In genomic region chr5:105684799-105685198, GRCh38 we compare ENCODE assay signal across 30 cellular contexts.
"Had no signal": no experiment of that assay in that cellular context is flagged by ENCODE, and none has a peak within 500 bp of the region (broad histone marks: within the 10 kb centered on the region; RNA-seq: fewer than 3 reads in every experiment).

No MANE protein-coding gene starts in this region.

- H3K9me3 Mint-ChIP-seq: neural progenitor cell, type B pancreatic cell had no signal

- H3K4me1 Mint-ChIP-seq: activated CD4-positive, alpha-beta T cell treated with anti-CD3 and anti-CD28 coated beads for 36 hours; immature natural killer cell; natural killer cell; stimulated activated effector memory CD8-positive, alpha-beta T cell treated with anti-CD3 and anti-CD28 coated beads, Interleukin-12 subunit alpha, Interleukin-12 subunit beta, amount 100 ng/mL, for 72 hours; stimulated activated naive CD8-positive, alpha-beta T cell treated with anti-CD3 and anti-CD28 coated beads, Interleukin-15, amount 100 ng/mL, for 72 hours had no signal

- H3K36me3 ChIP-seq: adrenal gland, ascending aorta, colonic mucosa, heart left ventricle, left ventricle myocardium inferior, neural progenitor cell, ovary, vagina had no signal

- H3K9me3 ChIP-seq: adrenal gland, ascending aorta, colonic mucosa, heart left ventricle, left ventricle myocardium inferior, ovary, vagina had no signal

- H3K9ac ChIP-seq: neural progenitor cell had no signal

- H3K27ac ChIP-seq: adrenal gland, ascending aorta, colonic mucosa, heart left ventricle, left ventricle myocardium inferior, neural progenitor cell, ovary, vagina had no signal

- H3K27me3 Mint-ChIP-seq: activated CD4-positive, alpha-beta T cell treated with anti-CD3 and anti-CD28 coated beads for 36 hours; activated naive CD8-positive, alpha-beta T cell; effector memory CD8-positive, alpha-beta T cell; progenitor cell of endocrine pancreas; stimulated activated naive CD8-positive, alpha-beta T cell treated with anti-CD3 and anti-CD28 coated beads, Interleukin-15, amount 100 ng/mL, for 72 hours; type B pancreatic cell had no signal

- H3K4me1 ChIP-seq: adrenal gland, ascending aorta, colonic mucosa, heart left ventricle, left ventricle myocardium inferior, vagina had no signal

- DNase-seq: activated CD4-positive, alpha-beta T cell treated with anti-CD3 and anti-CD28 coated beads for 36 hours; activated CD4-positive, CD25-positive, alpha-beta regulatory T cell; activated effector memory CD4-positive, alpha-beta T cell treated with Interleukin-2 at 50 U/mL for 16 hours; activated naive CD4-positive, alpha-beta T cell treated with Interleukin-2 at 50 U/mL for 16 hours; activated T-cell treated with anti-CD3 and anti-CD28 coated beads for 4 hours; adrenal gland; colonic mucosa; effector memory CD8-positive, alpha-beta T cell; erythroblast; foreskin fibroblast; heart left ventricle; hypothalamus; immature natural killer cell; left ventricle myocardium inferior; mesendoderm; natural killer cell; ovary; small intestine; stimulated activated CD4-positive, alpha-beta T cell treated with anti-CD3 and anti-CD28 coated beads, Interleukin-4, amount 100 ng/mL, for 24 hours; stimulated activated naive CD8-positive, alpha-beta T cell treated with anti-CD3 and anti-CD28 coated beads, Interleukin-15, amount 100 ng/mL, for 72 hours; substantia nigra had no signal

- FAIRE-seq: small intestine had no signal

- H3K4me3 ChIP-seq: adrenal gland, ascending aorta, colonic mucosa, heart left ventricle, left ventricle myocardium inferior, lung, neural progenitor cell, ovary, vagina had no signal

- H3K27ac Mint-ChIP-seq: activated CD4-positive, alpha-beta T cell treated with anti-CD3 and anti-CD28 coated beads for 36 hours; activated naive CD8-positive, alpha-beta T cell; effector memory CD8-positive, alpha-beta T cell; immature natural killer cell; natural killer cell; neural progenitor cell; progenitor cell of endocrine pancreas; stimulated activated effector memory CD8-positive, alpha-beta T cell treated with anti-CD3 and anti-CD28 coated beads, Interleukin-12 subunit alpha, Interleukin-12 subunit beta, amount 100 ng/mL, for 72 hours; stimulated activated naive CD8-positive, alpha-beta T cell treated with anti-CD3 and anti-CD28 coated beads, Interleukin-15, amount 100 ng/mL, for 72 hours; type B pancreatic cell had no signal

- H2AFZ ChIP-seq: neural progenitor cell had no signal

- H3K36me3 Mint-ChIP-seq: activated naive CD8-positive, alpha-beta T cell; immature natural killer cell; natural killer cell; neural progenitor cell; stimulated activated effector memory CD8-positive, alpha-beta T cell treated with anti-CD3 and anti-CD28 coated beads, Interleukin-12 subunit alpha, Interleukin-12 subunit beta, amount 100 ng/mL, for 72 hours; type B pancreatic cell had no signal

- H3K4me2 ChIP-seq: neural progenitor cell had no signal

- H3K27me3 ChIP-seq: adrenal gland, ascending aorta, colonic mucosa, heart left ventricle, neural progenitor cell, ovary, vagina had no signal

- ATAC-seq: activated CD4-positive, alpha-beta T cell treated with anti-CD3 and anti-CD28 coated beads for 36 hours; effector memory CD8-positive, alpha-beta T cell; heart left ventricle; natural killer cell; sciatic nerve; stimulated activated effector memory CD8-positive, alpha-beta T cell treated with anti-CD3 and anti-CD28 coated beads, Interleukin-12 subunit alpha, Interleukin-12 subunit beta, amount 100 ng/mL, for 72 hours; stimulated activated naive CD8-positive, alpha-beta T cell treated with anti-CD3 and anti-CD28 coated beads, Interleukin-15, amount 100 ng/mL, for 72 hours had no signal

- H3K4me3 Mint-ChIP-seq: activated CD4-positive, alpha-beta T cell treated with anti-CD3 and anti-CD28 coated beads for 36 hours; activated naive CD8-positive, alpha-beta T cell; effector memory CD8-positive, alpha-beta T cell; immature natural killer cell; natural killer cell; neural progenitor cell; stimulated activated effector memory CD8-positive, alpha-beta T cell treated with anti-CD3 and anti-CD28 coated beads, Interleukin-12 subunit alpha, Interleukin-12 subunit beta, amount 100 ng/mL, for 72 hours; stimulated activated naive CD8-positive, alpha-beta T cell treated with anti-CD3 and anti-CD28 coated beads, Interleukin-15, amount 100 ng/mL, for 72 hours; type B pancreatic cell had no signal
